In the genomic region with DNA sequence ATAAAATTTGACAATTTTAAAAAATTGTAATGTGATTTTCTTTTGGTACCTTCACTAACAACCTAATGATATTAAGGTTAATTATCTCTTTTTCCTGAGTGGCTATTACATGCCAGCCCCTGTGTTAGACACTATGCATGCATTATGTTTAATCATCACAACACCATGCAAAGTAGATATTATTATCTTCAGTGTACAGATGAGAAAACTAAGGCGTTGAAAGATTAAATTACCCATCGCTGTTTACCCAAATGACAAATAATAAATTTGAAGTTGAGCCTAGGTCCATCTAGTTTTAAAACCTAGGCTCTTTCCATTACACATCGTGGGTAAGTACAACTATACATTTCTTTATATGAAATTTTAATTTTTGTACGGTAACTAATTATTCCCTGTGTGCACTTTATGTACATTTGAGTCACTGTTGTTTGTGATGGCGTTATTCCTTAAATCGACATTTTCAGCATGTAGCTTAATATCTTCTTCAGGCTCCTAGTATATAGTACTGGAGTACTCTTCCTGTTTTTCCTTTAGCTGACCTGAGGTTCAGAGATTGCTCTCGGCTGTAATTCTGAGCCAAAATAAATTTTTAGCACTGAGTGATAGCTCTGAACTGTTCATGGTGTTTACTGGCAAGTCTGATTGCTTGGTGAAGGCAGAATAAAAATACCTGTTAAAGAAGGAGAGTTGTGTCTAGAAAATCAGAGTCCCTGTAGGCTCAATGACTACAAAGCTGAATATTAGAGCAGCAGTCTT, we compare ENCODE assay signal across 1 cellular context.
TF ChIP-seq lines count a peak whose summit lies in the region.

No MANE protein-coding gene starts in this region.

TF ChIP-seq in K562, 482 proteins besides CTCF, POLR2A, EP300 and RAD21:
- TF ChIP-seq, protein P1, sequence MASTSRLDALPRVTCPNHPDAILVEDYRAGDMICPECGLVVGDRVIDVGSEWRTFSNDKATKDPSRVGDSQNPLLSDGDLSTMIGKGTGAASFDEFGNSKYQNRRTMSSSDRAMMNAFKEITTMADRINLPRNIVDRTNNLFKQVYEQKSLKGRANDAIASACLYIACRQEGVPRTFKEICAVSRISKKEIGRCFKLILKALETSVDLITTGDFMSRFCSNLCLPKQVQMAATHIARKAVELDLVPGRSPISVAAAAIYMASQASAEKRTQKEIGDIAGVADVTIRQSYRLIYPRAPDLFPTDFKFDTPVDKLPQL (IDR thresholded peaks at IDR 0.05; ENCODE audit: extremely low read depth, insufficient read length), result no peak
- peak; percentile 45; the same call in 1 of the 2 replicates for TF ChIP-seq TAL1 (IDR thresholded peaks at IDR 0.05)
- TF ChIP-seq CBFA2T3 (IDR thresholded peaks at IDR 0.05), result peak; percentile 52; the same call in 1 of the 2 replicates
- TF ChIP-seq ZNF778 (CRISPR knock-in tag; IDR thresholded peaks at IDR 0.05), result no peak
- peak; percentile 23 for TF ChIP-seq ARID1B (IDR thresholded peaks at IDR 0.05)
- peak; percentile 50 for TF ChIP-seq MEIS2 (IDR thresholded peaks at IDR 0.05; ENCODE audit: partially characterized antibody)
- no peak for TF ChIP-seq WHSC1 (IDR thresholded peaks at IDR 0.05; ENCODE audit: low read length)
- TF ChIP-seq CCNT2 (IDR thresholded peaks at IDR 0.05; ENCODE audit: borderline replicate concordance, extremely low read depth, insufficient read length, low read depth, low read length), result peak; percentile 22
- peak; percentile 43 for TF ChIP-seq TCF3 (CRISPR knock-in tag; IDR thresholded peaks at IDR 0.05)
- TF ChIP-seq POLR3G (IDR thresholded peaks at IDR 0.05; ENCODE audit: extremely low read depth, insufficient read length, insufficient replicate concordance), result no peak
- TF ChIP-seq FOXK2 (conservative IDR thresholded peaks at IDR 0.05 in 1 of 2, IDR thresholded peaks at IDR 0.05 in 1 of 2; ENCODE audit: low read depth in 2 of 2), result no peak
